In the genomic region with DNA sequence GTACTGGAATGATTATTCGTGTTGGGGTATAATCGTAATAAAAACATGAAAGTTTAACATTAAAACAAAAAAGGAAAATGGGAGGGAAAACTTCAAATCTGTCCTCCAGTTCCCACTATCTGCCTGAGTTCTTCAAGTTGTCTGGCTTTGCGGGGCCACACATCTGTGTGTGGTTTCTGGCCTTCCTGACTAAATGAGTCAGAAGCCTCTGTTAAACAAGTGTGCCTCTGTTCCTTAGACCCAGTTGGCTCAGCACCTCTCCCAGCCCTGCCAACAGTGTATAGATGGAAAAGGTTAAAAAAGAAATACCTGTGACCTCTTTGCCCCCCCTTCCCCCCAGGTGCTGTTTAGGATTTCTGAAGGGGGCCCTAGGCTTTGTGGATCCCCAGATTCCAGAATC, we compare ENCODE assay signal across 9 cellular contexts. TPM values are rescaled to one million over a fixed set of nuclear protein-coding genes. Genes with fewer than 3 reads are reported as not detected.
A peak's percentile ranks its signal among the peaks of the same experiment; 100 is the strongest.
DNase-seq lines count a peak whose midpoint lies in the region; ATAC-seq and TF ChIP-seq lines count a peak whose summit lies in the region.
"Had no signal": no experiment of that assay in that cellular context is flagged by ENCODE, and none has a peak within 500 bp of the region (broad histone marks: within the 10 kb centered on the region; RNA-seq: fewer than 3 reads in every experiment).

No MANE protein-coding gene starts in this region.

- no peak overlapping the region for H3K4me3 Mint-ChIP-seq in nephron progenitor cell
- no peak overlapping the region for H3K4me3 Mint-ChIP-seq in progenitor cell of endocrine pancreas (ENCODE audit: low read depth)

- DNase-seq in AG04449 (ENCODE audit: low read depth, low spot score) (peak; percentile 76), SJCRH30 (peak; percentile 34 to 59), fibroblast of peridontal ligament (ENCODE audit: extremely low read depth) (peak; percentile 88), nephron progenitor cell (no peak), HuH-7.5 (ENCODE audit: low spot score) (no peak), progenitor cell of endocrine pancreas (ENCODE audit: low spot score, unreplicated experiment) (no peak)
- DNase-seq: left cardiac atrium had no signal

- CTCF ChIA-PET in AG04449 (lab: Yijun Ruan, JAX) = interaction anchor here (1.0 to 3.2 kb wide), 5 partner anchors 9 to 151 kb away, joined by 3 to 16 read pairs (median 4); a partner anchor contains a TSS

- peak; percentile 57 for ATAC-seq in GM21825 (IDR thresholded peaks at IDR 0.05; ENCODE audit: unreplicated experiment)
- ATAC-seq in HG02938 (IDR thresholded peaks at IDR 0.05; ENCODE audit: unreplicated experiment) = no peak

- H3K27ac Mint-ChIP-seq in nephron progenitor cell (no peak overlapping the region), progenitor cell of endocrine pancreas (no peak overlapping the region)

- H3K27me3 ChIP-seq in SJCRH30 = no peaks in the 10 kb centered on the region

- peak overlapping the region; percentile 13; the same call in 1 of the 2 replicates for H3K27ac ChIP-seq in SJCRH30

- H3K4me1 Mint-ChIP-seq in nephron progenitor cell (no peaks in the 10 kb centered on the region), progenitor cell of endocrine pancreas (ENCODE audit: low read depth) (peaks cover 4% of the 10 kb centered on the region)

- H3K36me3 Mint-ChIP-seq in nephron progenitor cell (ENCODE audit: low read depth) (no peaks in the 10 kb centered on the region), progenitor cell of endocrine pancreas (ENCODE audit: insufficient read depth) (no peaks in the 10 kb centered on the region)

- no peaks in the 10 kb centered on the region for H3K36me3 ChIP-seq in SJCRH30

- TF ChIP-seq CTCF in AG04449 (IDR thresholded peaks at IDR 0.05; ENCODE audit: insufficient read depth, low read length, missing control alignments) (no peak), nephron progenitor cell (IDR thresholded peaks at IDR 0.05) (no peak), progenitor cell of endocrine pancreas (IDR thresholded peaks at IDR 0.05; ENCODE audit: unreplicated experiment) (no peak)

- POLR2A ChIA-PET in AG04449 (lab: Yijun Ruan, JAX) = interaction anchor here (1.1 to 3.1 kb wide), 2 partner anchors 18 to 66 kb away, joined by 3 to 12 read pairs; no protein-coding TSS in a partner anchor

- H3K4me3 ChIP-seq in AG04449 (ENCODE audit: low read depth, low read length) (no peak overlapping the region), SJCRH30 (no peak overlapping the region)

- H3K4me1 ChIP-seq in SJCRH30 = peaks cover 3% of the 10 kb centered on the region; the same call in 1 of the 2 replicates

- H3K9me3 ChIP-seq in SJCRH30 (replicated peaks) = no peaks in the 10 kb centered on the region

- peaks cover 21% of the 10 kb centered on the region for H3K27me3 Mint-ChIP-seq in nephron progenitor cell (ENCODE audit: low read depth, poor library complexity)
- no peaks in the 10 kb centered on the region for H3K27me3 Mint-ChIP-seq in progenitor cell of endocrine pancreas

- no peaks in the 10 kb centered on the region for H3K9me3 Mint-ChIP-seq in nephron progenitor cell
- H3K9me3 Mint-ChIP-seq in progenitor cell of endocrine pancreas (ENCODE audit: low read depth) = no peaks in the 10 kb centered on the region

RNA-seq across cellular contexts. Expression of a gene that starts 30.2 kb away (rescaled TPM):
- 0.03 TPM in 1 of 2 replicates, not detected in the other for total RNA-seq in SJCRH30 (2014; rRNA removed; shearing (Covaris generic))
- total RNA-seq in progenitor cell of endocrine pancreas = 4.8 and 5.6 TPM in 2 replicates

Comparison
In these comparisons a context has a peak if more than half of its experiments do, and no peak if none do; other contexts are left out.
1. DNase-seq: peak in AG04449 (single experiment), SJCRH30 (2 of 2) and fibroblast of peridontal ligament (single experiment); none in nephron progenitor cell (single experiment), HuH-7.5 (single experiment) and progenitor cell of endocrine pancreas (single experiment).